Comparison of ENCODE assay signal across 13 cellular contexts in genomic region chr12:103373088-103373523, GRCh38.
DNase-seq lines count a peak whose midpoint lies in the region; ATAC-seq and TF ChIP-seq lines count a peak whose summit lies in the region.
"Had no signal": no experiment of that assay in that cellular context is flagged by ENCODE, and none has a peak within 500 bp of the region (broad histone marks: within the 10 kb centered on the region; RNA-seq: fewer than 3 reads in every experiment).

No MANE protein-coding gene starts in this region.

- TF ChIP-seq EP300 in stomach (IDR thresholded peaks at IDR 0.05) = no peak

- no peak for TF ChIP-seq POLR2A in stomach (IDR thresholded peaks at IDR 0.05)
- no peak for TF ChIP-seq POLR2A in esophagus squamous epithelium (IDR thresholded peaks at IDR 0.05)

- H3K27me3 ChIP-seq in stomach = no peaks in the 10 kb centered on the region
- no peaks in the 10 kb centered on the region for H3K27me3 ChIP-seq in esophagus squamous epithelium
- H3K27me3 ChIP-seq: ovary, vagina had no signal

- no peak overlapping the region for H3K4me3 ChIP-seq in stomach
- H3K4me3 ChIP-seq in esophagus squamous epithelium = no peak overlapping the region
- H3K4me3 ChIP-seq: ovary, vagina had no signal

- DNase-seq in NCI-H187 treated with DMSO at 0.1 percent for 48 hours (lab: John Stamatoyannopoulos, UW) (peak; percentile 88), NCI-H748 treated with DMSO at 0.1 percent for 48 hours (lab: John Stamatoyannopoulos, UW) (peak; percentile 97), stomach (peak; percentile 70), esophagus squamous epithelium (lab: John Stamatoyannopoulos, UW) (no peak)
- DNase-seq: activated gamma-delta T cell treated with Interleukin-2 at 50 U/mL for 16 hours; NCI-H526 treated with DMSO at 0.1 percent for 48 hours; ovary; stimulated activated naive B cell treated with anti-CD40 and anti-IgM and Interleukin-4, amounts not matched to agents 10 μg/mL and 1 μg/mL and 100 μg/mL, for 72 hours; SW 1271 had no signal

- peak; percentile 48 for ATAC-seq in HG02623 (IDR thresholded peaks at IDR 0.05; ENCODE audit: unreplicated experiment)
- no peak for ATAC-seq in GM18520 (IDR thresholded peaks at IDR 0.05; ENCODE audit: unreplicated experiment)
- ATAC-seq in HG03095 (IDR thresholded peaks at IDR 0.05; ENCODE audit: unreplicated experiment) = no peak
- ATAC-seq: stimulated activated naive B cell treated with anti-CD40 and anti-IgM and Interleukin-4, amounts not matched to agents 10 μg/mL and 1 μg/mL and 100 μg/mL, for 72 hours had no signal

- 22 to 50% (median 41%) methylated on average over 4 of the region's 4 CpGs for WGBS in stomach, 5 donors
- WGBS in esophagus squamous epithelium, 2 donors = 30 to 68% methylated on average over 4 of the region's 4 CpGs

- H3K27ac ChIP-seq in stomach (no peak overlapping the region), esophagus squamous epithelium (no peak overlapping the region)
- H3K27ac ChIP-seq: ovary, vagina had no signal

- peaks cover 0 to 6% (median 2%) of the 10 kb centered on the region in 4 donors for H3K4me1 ChIP-seq in stomach
- H3K4me1 ChIP-seq in esophagus squamous epithelium = no peaks in the 10 kb centered on the region
- H3K4me1 ChIP-seq: vagina had no signal

- no peaks in the 10 kb centered on the region for H3K9me3 ChIP-seq in stomach
- no peaks in the 10 kb centered on the region for H3K9me3 ChIP-seq in esophagus squamous epithelium
- H3K9me3 ChIP-seq: ovary, vagina had no signal

- H3K36me3 ChIP-seq in stomach = no peaks in the 10 kb centered on the region
- no peaks in the 10 kb centered on the region for H3K36me3 ChIP-seq in esophagus squamous epithelium
- H3K36me3 ChIP-seq: ovary, vagina had no signal

- intact Hi-C loops in stomach (cut with DNase I; ENCODE audit: low total_unique reads) = no loop called here
- intact Hi-C loops in esophagus squamous epithelium (cut with DNase I) = no loop called here

- TF ChIP-seq CTCF in stomach (IDR thresholded peaks at IDR 0.05) (no peak), esophagus squamous epithelium (IDR thresholded peaks at IDR 0.05) (no peak)
